8 cellular contexts compared by ENCODE assay signal in the genomic region with DNA sequence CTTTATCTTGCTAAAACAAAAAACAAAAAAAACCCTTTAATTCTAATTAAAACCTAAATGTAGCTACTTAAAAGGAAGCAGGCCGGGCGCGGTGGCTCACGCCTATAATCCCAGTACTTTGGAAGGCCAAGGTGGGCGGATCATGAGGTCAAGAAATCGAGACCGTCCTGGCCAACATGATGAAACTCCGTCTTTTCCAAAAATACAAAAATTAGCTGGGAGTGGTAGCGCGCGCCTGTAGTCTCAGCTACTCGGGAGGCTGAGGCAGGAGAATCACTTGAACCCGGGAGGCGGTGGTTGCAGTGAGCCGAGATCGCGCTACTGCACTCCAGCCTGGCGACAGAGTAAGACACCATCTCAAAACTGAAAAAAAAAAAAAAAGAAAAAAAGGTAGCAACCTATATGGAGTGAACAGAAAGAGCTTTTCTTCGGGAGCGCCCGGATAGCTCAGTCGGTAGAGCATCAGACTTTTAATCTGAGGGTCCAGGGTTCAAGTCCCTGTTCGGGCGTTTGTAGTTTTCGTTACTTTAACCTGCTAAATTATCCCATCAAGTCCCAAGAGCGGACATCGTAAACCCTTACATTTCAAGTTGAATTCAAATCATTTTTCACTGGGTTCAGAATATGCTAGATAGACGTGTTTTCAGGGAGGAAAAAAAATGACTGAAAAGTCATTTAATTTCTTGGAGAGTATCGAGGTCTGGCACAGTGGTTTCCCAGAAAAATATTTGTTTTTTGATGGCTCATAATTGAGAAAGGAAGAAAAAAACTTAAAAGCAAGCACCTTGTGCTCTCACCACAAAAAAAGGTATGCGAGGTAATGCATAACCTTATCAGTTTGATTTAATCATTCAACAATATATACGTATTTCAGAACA. TPM values are rescaled to one million over a fixed set of nuclear protein-coding genes. Genes with fewer than 3 reads are reported as not detected.
DNase-seq lines count a peak whose midpoint lies in the region; ATAC-seq and TF ChIP-seq lines count a peak whose summit lies in the region.

No MANE protein-coding gene starts in this region.

- H3K4me3 ChIP-seq in right cardiac atrium (ENCODE audit: low read length) (peak overlapping the region; percentile 58), psoas muscle (peak overlapping the region; percentile 70)

- H3K4me1 ChIP-seq in right cardiac atrium (ENCODE audit: control insufficient read depth, insufficient read depth, low read length) (no peaks in the 10 kb centered on the region), psoas muscle (peaks cover 16% of the 10 kb centered on the region)

- peak; percentile 75 for ATAC-seq in HG02759 (IDR thresholded peaks at IDR 0.05; ENCODE audit: unreplicated experiment)
- ATAC-seq in right cardiac atrium = peak; percentile 93 to 94
- peak; percentile 88 to 93 (median 90) for ATAC-seq in psoas muscle

- peak overlapping the region; percentile 23 for H3K27ac ChIP-seq in right cardiac atrium (ENCODE audit: low read length)
- H3K27ac ChIP-seq in psoas muscle = peak overlapping the region; percentile 78

- TF ChIP-seq CTCF in psoas muscle (IDR thresholded peaks at IDR 0.05) = no peak

- H3K36me3 ChIP-seq in psoas muscle (ENCODE audit: insufficient read depth in 1 of 2, low read depth in 1 of 2) = no peaks in the 10 kb centered on the region

- H3K9me3 ChIP-seq in right cardiac atrium (ENCODE audit: control insufficient read depth, low read length) (no peaks in the 10 kb centered on the region), psoas muscle (no peaks in the 10 kb centered on the region)

- H3K27me3 ChIP-seq in right cardiac atrium (ENCODE audit: control insufficient read depth, insufficient read depth) (no peaks in the 10 kb centered on the region), psoas muscle (ENCODE audit: insufficient read depth in 3 of 3, low read length in 2 of 3) (no peaks in the 10 kb centered on the region)

- WGBS in right cardiac atrium = 1% methylated on average over 31 of the region's 31 CpGs
- WGBS in psoas muscle, 3 donors = 0 to 3% (median 1%) methylated on average over 30 to 31 of the region's 31 CpGs

- intact Hi-C loops in right cardiac atrium (cut with DNase I) = no loop called here
- intact Hi-C loops in psoas muscle (cut with DNase I) = no loop called here

- DNase-seq in GM04504 (ENCODE audit: low read depth) (peak; percentile 85), NCI-H1105 treated with DMSO at 0.1 percent for 48 hours (lab: John Stamatoyannopoulos, UW) (peak; percentile 82), SKM-1 treated with dmso at 0.1 percent for 144 hours (lab: John Stamatoyannopoulos, UW; ENCODE audit: unreplicated experiment) (peak; percentile 97), amniotic stem cell (lab: John Stamatoyannopoulos, UW) (peak; percentile 67), right cardiac atrium (peak; percentile 60 to 83 (median 76)), psoas muscle (peak; percentile 51 to 77), HuH-7.5 (ENCODE audit: low spot score) (no peak)

RNA-seq across cellular contexts. Expression of a gene that starts 9.9 kb away (rescaled TPM):
- total RNA-seq in right cardiac atrium = 10 to 100 TPM; 29.9 to 48.2 (median 34.9) TPM
- 10.5 TPM for polyA plus RNA-seq in right cardiac atrium
- total RNA-seq in psoas muscle = 10 to 100 TPM; 33.4 to 67.0 (median 41.1) TPM
- 1 to 10 TPM; 5.0 to 8.3 (median 6.5) TPM for polyA plus RNA-seq in psoas muscle

RNA-seq across cellular contexts. Expression of a gene that starts 11.7 kb away (rescaled TPM):
- total RNA-seq in right cardiac atrium (10 to 100 TPM; 24.9 to 32.7 (median 29.0) TPM), psoas muscle (10 to 100 TPM in 3 of 4 donors, 1 to 10 TPM in 1; 8.2 to 20.9 (median 13.9) TPM)
- polyA plus RNA-seq in right cardiac atrium (13.3 TPM), psoas muscle (1 to 10 TPM; 1.9 to 3.9 (median 1.9) TPM)
